ENCODE assay signal across 11 cellular contexts in the genomic region with DNA sequence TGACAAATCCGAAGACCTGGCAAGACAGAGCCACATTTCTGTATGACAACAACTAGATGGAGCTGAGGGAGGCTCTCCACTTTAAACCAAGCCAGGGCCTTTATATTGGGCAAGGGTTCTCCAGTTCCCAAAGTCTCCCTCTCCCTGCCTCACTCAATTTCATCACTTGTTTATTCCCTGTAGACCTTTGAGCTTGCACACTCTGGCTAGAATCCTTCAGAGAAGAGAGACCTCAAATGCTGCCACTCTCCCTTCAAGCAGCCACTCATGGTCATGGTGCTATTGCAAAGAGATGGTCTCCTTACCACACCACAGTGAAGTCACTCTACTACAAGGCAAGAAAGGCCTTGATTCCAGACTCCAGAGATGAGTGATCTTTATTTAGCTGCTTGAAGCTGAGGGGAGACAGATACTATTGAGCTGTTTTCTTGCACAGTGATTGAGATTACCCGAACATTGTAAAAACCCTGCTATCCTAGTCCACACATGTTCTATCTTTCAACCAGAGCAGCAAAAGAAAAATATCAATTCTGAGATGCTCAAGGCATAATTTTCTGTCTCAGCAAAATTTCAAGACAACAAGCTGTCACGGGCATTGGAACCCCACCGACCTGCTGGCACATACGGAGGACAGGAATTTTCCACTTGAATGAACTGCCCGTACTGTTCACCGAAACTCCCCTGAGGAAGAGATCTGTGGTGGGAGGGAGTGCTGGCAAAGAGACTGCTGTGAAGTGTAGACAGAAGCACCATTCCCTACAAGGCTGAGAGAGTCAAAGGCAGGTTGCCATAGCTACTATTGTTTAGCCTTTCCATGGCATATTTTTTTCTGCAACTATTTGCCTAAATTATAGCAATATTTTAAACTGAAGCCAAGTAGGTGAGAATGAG.
A peak's percentile ranks its signal among the peaks of the same experiment; 100 is the strongest.
DNase-seq lines count a peak whose midpoint lies in the region; ATAC-seq and TF ChIP-seq lines count a peak whose summit lies in the region.
"Had no signal": no experiment of that assay in that cellular context is flagged by ENCODE, and none has a peak within 500 bp of the region (broad histone marks: within the 10 kb centered on the region; RNA-seq: fewer than 3 reads in every experiment).

No MANE protein-coding gene starts in this region.

- H3K36me3 ChIP-seq in heart left ventricle (no peaks in the 10 kb centered on the region), iPS-20b (ENCODE audit: insufficient read depth, low read depth, low read length) (no peaks in the 10 kb centered on the region), subcutaneous abdominal adipose tissue (ENCODE audit: control insufficient read depth in 5 of 5, insufficient read depth in 5 of 5, low read length in 5 of 5) (no peaks in the 10 kb centered on the region)
- H3K36me3 ChIP-seq: adrenal gland had no signal

- H3K9me3 ChIP-seq in heart left ventricle (peaks cover 0 to under 1% (median 0%) of the 10 kb centered on the region in 12 donors), iPS-20b (ENCODE audit: insufficient read depth, low read depth, low read length) (no peaks in the 10 kb centered on the region), subcutaneous abdominal adipose tissue (ENCODE audit: control insufficient read depth in 5 of 5, low read length in 5 of 5) (no peaks in the 10 kb centered on the region)
- H3K9me3 ChIP-seq: adrenal gland had no signal

- WGBS in heart left ventricle, 4 donors: 38 to 63% (median 46%) methylated on average over 6 to 7 of the region's 7 CpGs

- no peak overlapping the region for H3K27ac ChIP-seq in heart left ventricle
- no peak overlapping the region for H3K27ac ChIP-seq in iPS-20b (ENCODE audit: low read length)
- peak overlapping the region; percentile 92 for H3K27ac ChIP-seq in subcutaneous abdominal adipose tissue (ENCODE audit: low read depth, low read length)
- H3K27ac ChIP-seq: adrenal gland had no signal

- peak; percentile 76 for ATAC-seq in left ventricle myocardium superior
- ATAC-seq in heart left ventricle: no peak
- ATAC-seq in HG02840 (IDR thresholded peaks at IDR 0.05; ENCODE audit: low FRiP score, unreplicated experiment): no peak
- no peak for ATAC-seq in activated T-helper 17 cell treated with anti-CD3 and anti-CD28 coated beads, Interleukin-2, amount 50 U/mL, for 72 hours (replicated peaks)

- DNase-seq in left ventricle myocardium superior (no peak), heart left ventricle (no peak)
- no peak for DNase-seq in activated naive CD8-positive, alpha-beta T cell treated with anti-CD3 and anti-CD28 coated beads for 36 hours
- DNase-seq in activated CD8-positive, alpha-beta memory T cell treated with anti-CD3 and anti-CD28 coated beads, Interleukin-2, amount 50 U/mL, for 4 hours: no peak
- DNase-seq: adrenal gland, OCI-M1 had no signal

- no peak for TF ChIP-seq CTCF in heart left ventricle (IDR thresholded peaks at IDR 0.05)

- peak overlapping the region; percentile 46 for H3K4me3 Mint-ChIP-seq in activated naive CD8-positive, alpha-beta T cell treated with anti-CD3 and anti-CD28 coated beads for 36 hours
- H3K4me3 Mint-ChIP-seq in activated T-helper 17 cell treated with anti-CD3 and anti-CD28 coated beads, Interleukin-2, amount 50 U/mL, for 72 hours: no peak overlapping the region
- H3K4me3 Mint-ChIP-seq: memory B cell had no signal

- H3K4me1 Mint-ChIP-seq in activated naive CD8-positive, alpha-beta T cell treated with anti-CD3 and anti-CD28 coated beads for 36 hours: peaks cover 21% of the 10 kb centered on the region
- no peaks in the 10 kb centered on the region for H3K4me1 Mint-ChIP-seq in activated T-helper 17 cell treated with anti-CD3 and anti-CD28 coated beads, Interleukin-2, amount 50 U/mL, for 72 hours

- intact Hi-C loops in left ventricle myocardium superior (cut with micrococcal nuclease) (no loop called here), heart left ventricle (cut with DNase I) (no loop called here)

- H3K27me3 ChIP-seq in heart left ventricle (peaks cover 0 to 3% (median 0%) of the 10 kb centered on the region in 9 donors), iPS-20b (ENCODE audit: insufficient read depth, low read length) (no peaks in the 10 kb centered on the region), subcutaneous abdominal adipose tissue (ENCODE audit: control insufficient read depth in 5 of 5, insufficient read depth in 4 of 5, low read length in 5 of 5) (no peaks in the 10 kb centered on the region)
- H3K27me3 ChIP-seq: adrenal gland had no signal

- TF ChIP-seq POLR2A in heart left ventricle (IDR thresholded peaks at IDR 0.05): no peak

- peak overlapping the region; percentile 29; the same call in 1 of the 2 replicates for H3K9ac ChIP-seq in iPS-20b (ENCODE audit: low read depth, low read length)
- peak overlapping the region in 1 of 5 donors; percentile 67 for H3K9ac ChIP-seq in subcutaneous abdominal adipose tissue (ENCODE audit: low read length in 5 of 5)

- H3K4me3 ChIP-seq in heart left ventricle: no peak overlapping the region
- peak overlapping the region; percentile 36 for H3K4me3 ChIP-seq in iPS-20b (ENCODE audit: low read length)
- H3K4me3 ChIP-seq in subcutaneous abdominal adipose tissue (ENCODE audit: low read depth in 1 of 5, low read length in 5 of 5): no peak overlapping the region
- H3K4me3 ChIP-seq: adrenal gland had no signal

- peaks cover 61% of the 10 kb centered on the region for H3K27me3 Mint-ChIP-seq in activated naive CD8-positive, alpha-beta T cell treated with anti-CD3 and anti-CD28 coated beads for 36 hours
- H3K27me3 Mint-ChIP-seq in activated T-helper 17 cell treated with anti-CD3 and anti-CD28 coated beads, Interleukin-2, amount 50 U/mL, for 72 hours: peaks cover 38% of the 10 kb centered on the region

- H3K36me3 Mint-ChIP-seq in activated naive CD8-positive, alpha-beta T cell treated with anti-CD3 and anti-CD28 coated beads for 36 hours: no peaks in the 10 kb centered on the region
- no peaks in the 10 kb centered on the region for H3K36me3 Mint-ChIP-seq in activated T-helper 17 cell treated with anti-CD3 and anti-CD28 coated beads, Interleukin-2, amount 50 U/mL, for 72 hours (ENCODE audit: low read depth)

- no peaks in the 10 kb centered on the region for H3K4me1 ChIP-seq in heart left ventricle
- peaks cover 41% of the 10 kb centered on the region for H3K4me1 ChIP-seq in iPS-20b (ENCODE audit: insufficient read depth, low read length)
- H3K4me1 ChIP-seq in subcutaneous abdominal adipose tissue (ENCODE audit: control insufficient read depth in 5 of 5, insufficient read depth in 5 of 5, low read length in 5 of 5): peaks cover 0 to 34% (median 19%) of the 10 kb centered on the region in 5 donors
- H3K4me1 ChIP-seq: adrenal gland had no signal

- no peaks in the 10 kb centered on the region for H3K9me3 Mint-ChIP-seq in activated naive CD8-positive, alpha-beta T cell treated with anti-CD3 and anti-CD28 coated beads for 36 hours
- no peaks in the 10 kb centered on the region for H3K9me3 Mint-ChIP-seq in activated T-helper 17 cell treated with anti-CD3 and anti-CD28 coated beads, Interleukin-2, amount 50 U/mL, for 72 hours

- peak overlapping the region; percentile 58 for H3K27ac Mint-ChIP-seq in activated naive CD8-positive, alpha-beta T cell treated with anti-CD3 and anti-CD28 coated beads for 36 hours
- no peak overlapping the region for H3K27ac Mint-ChIP-seq in activated T-helper 17 cell treated with anti-CD3 and anti-CD28 coated beads, Interleukin-2, amount 50 U/mL, for 72 hours
- H3K27ac Mint-ChIP-seq: memory B cell had no signal
